1 cellular context compared by ENCODE assay signal in the genomic region with DNA sequence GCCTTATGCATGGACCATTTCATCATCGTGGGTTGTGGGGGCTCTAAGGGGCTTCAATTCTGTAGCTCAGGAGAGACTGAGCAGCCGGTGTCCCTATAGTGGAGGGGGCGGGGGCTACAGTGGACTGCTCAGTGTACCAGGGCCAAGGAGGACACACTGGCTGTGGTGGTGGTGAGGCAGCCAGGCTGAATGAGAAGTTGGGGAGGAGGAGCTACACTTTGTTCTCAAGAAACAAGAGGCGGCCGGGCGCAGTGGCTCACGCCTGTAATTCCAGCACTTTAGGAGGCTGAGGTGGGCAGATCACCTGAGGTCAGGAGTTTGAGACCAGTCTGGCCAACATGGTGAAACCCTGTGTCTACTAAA.
TF ChIP-seq lines count a peak whose summit lies in the region.

No MANE protein-coding gene starts in this region.

TF ChIP-seq in H1, 55 proteins besides CTCF, POLR2A, EP300 and RAD21:
- TF ChIP-seq TAF1 (IDR thresholded peaks at IDR 0.05; ENCODE audit: low read depth, low read length) = peak; percentile 17; the same call in 1 of the 2 replicates
- 0 out of 2 replicates have a peak, but pooled peaks have one; percentile 26 for TF ChIP-seq POLR2AphosphoS5 (IDR thresholded peaks at IDR 0.05; ENCODE audit: low read depth, low read length)
- TF ChIP-seq KDM4A (IDR thresholded peaks at IDR 0.05; ENCODE audit: low read depth, low read length, severe bottlenecking) = peak; percentile 38
TF ChIP-seq in H1: peak in this region for 3; not testable (repeated sequence) for 52.
